In the genomic region with DNA sequence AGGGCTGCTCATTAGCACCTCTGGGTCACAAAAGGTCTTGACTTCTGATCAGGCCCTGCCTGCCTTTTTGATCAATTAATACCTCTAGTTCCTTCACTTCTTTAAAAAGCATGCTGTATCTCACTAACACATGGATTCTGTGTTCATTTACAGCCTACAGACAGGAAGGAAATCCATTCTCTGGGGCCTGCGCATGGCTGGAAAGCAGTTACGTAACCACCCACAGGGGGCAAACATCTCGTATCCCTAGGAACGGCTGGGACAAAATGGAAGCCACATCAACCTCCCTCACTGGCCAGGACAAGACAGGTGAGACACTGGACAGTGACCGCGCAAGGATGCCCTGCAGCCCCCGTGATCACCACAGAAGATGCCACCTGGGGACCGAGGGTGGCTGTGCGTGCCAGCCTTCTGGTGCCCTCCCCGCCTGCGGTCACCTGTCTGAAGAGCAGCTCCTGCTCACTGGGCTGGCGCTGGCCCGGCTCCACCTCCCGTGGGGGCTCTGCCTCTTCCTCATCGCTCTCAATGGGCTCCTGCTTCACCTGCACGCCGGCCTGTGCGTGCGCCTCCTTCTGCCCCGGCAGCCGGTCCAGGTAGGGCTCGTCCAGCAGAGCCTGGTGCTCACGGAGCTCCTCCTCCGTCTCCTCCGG, we compare ENCODE assay signal across 1 cellular context.
TF ChIP-seq lines count a peak whose summit lies in the region.

No MANE protein-coding gene starts in this region.

TF ChIP-seq in IMR-90, 13 proteins besides CTCF, POLR2A, EP300 and RAD21:
- TF ChIP-seq CEBPB (IDR thresholded peaks at IDR 0.05; ENCODE audit: low read depth, low read length) (peak; percentile 47; the same call in 1 of the 2 replicates), USF2 (IDR thresholded peaks at IDR 0.05; ENCODE audit: low read depth, low read length) (no peak), NFE2L2 (IDR thresholded peaks at IDR 0.05; ENCODE audit: low read depth, low read length) (no peak), MAFK (IDR thresholded peaks at IDR 0.05; ENCODE audit: low read depth, low read length) (no peak)
